1 cellular context compared by ENCODE assay signal in the genomic region with DNA sequence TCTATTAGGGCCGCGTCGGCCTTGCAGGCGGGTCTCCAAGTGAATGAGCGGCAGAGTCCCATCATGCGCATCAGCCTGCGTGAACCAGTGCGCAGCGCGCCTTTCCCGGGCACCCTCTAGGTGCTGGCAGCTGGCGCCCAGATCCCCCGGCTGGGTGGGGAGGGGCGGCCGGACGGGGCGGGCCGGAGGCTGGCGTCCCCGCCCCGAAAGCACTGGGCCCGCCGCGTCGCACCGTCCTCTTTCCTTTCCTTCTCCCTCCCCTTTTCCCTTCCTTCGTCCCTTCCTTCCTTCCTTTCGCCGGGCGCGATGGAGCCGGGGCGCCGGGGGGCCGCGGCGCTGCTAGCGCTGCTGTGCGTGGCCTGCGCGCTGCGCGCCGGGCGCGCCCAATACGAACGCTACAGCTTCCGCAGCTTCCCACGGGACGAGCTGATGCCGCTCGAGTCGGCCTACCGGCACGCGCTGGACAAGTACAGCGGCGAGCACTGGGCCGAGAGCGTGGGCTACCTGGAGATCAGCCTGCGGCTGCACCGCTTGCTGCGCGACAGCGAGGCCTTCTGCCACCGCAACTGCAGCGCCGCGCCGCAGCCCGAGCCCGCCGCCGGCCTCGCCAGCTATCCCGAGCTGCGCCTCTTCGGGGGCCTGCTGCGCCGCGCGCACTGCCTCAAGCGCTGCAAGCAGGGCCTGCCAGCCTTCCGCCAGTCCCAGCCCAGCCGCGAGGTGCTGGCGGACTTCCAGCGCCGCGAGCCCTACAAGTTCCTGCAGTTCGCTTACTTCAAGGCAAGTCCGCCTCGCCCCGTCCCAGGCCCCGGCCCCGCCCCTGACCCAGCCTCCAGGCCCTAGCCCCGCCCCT.
A peak's percentile ranks its signal among the peaks of the same experiment; 100 is the strongest.
TF ChIP-seq lines count a peak whose summit lies in the region.

A gene (plus strand): TSS at position 243 of the 850 bp plus-strand sequence. CDS start 64 bp downstream, at position 307.

TF ChIP-seq in K562, 482 proteins besides CTCF, POLR2A, EP300 and RAD21 (continued from another document):
- TF ChIP-seq, protein P1, sequence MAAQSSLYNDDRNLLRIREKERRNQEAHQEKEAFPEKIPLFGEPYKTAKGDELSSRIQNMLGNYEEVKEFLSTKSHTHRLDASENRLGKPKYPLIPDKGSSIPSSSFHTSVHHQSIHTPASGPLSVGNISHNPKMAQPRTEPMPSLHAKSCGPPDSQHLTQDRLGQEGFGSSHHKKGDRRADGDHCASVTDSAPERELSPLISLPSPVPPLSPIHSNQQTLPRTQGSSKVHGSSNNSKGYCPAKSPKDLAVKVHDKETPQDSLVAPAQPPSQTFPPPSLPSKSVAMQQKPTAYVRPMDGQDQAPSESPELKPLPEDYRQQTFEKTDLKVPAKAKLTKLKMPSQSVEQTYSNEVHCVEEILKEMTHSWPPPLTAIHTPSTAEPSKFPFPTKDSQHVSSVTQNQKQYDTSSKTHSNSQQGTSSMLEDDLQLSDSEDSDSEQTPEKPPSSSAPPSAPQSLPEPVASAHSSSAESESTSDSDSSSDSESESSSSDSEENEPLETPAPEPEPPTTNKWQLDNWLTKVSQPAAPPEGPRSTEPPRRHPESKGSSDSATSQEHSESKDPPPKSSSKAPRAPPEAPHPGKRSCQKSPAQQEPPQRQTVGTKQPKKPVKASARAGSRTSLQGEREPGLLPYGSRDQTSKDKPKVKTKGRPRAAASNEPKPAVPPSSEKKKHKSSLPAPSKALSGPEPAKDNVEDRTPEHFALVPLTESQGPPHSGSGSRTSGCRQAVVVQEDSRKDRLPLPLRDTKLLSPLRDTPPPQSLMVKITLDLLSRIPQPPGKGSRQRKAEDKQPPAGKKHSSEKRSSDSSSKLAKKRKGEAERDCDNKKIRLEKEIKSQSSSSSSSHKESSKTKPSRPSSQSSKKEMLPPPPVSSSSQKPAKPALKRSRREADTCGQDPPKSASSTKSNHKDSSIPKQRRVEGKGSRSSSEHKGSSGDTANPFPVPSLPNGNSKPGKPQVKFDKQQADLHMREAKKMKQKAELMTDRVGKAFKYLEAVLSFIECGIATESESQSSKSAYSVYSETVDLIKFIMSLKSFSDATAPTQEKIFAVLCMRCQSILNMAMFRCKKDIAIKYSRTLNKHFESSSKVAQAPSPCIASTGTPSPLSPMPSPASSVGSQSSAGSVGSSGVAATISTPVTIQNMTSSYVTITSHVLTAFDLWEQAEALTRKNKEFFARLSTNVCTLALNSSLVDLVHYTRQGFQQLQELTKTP (IDR thresholded peaks at IDR 0.05; ENCODE audit: low read depth in 1 of 2, partially characterized antibody in 2 of 2): no peak
- TF ChIP-seq, protein P2, sequence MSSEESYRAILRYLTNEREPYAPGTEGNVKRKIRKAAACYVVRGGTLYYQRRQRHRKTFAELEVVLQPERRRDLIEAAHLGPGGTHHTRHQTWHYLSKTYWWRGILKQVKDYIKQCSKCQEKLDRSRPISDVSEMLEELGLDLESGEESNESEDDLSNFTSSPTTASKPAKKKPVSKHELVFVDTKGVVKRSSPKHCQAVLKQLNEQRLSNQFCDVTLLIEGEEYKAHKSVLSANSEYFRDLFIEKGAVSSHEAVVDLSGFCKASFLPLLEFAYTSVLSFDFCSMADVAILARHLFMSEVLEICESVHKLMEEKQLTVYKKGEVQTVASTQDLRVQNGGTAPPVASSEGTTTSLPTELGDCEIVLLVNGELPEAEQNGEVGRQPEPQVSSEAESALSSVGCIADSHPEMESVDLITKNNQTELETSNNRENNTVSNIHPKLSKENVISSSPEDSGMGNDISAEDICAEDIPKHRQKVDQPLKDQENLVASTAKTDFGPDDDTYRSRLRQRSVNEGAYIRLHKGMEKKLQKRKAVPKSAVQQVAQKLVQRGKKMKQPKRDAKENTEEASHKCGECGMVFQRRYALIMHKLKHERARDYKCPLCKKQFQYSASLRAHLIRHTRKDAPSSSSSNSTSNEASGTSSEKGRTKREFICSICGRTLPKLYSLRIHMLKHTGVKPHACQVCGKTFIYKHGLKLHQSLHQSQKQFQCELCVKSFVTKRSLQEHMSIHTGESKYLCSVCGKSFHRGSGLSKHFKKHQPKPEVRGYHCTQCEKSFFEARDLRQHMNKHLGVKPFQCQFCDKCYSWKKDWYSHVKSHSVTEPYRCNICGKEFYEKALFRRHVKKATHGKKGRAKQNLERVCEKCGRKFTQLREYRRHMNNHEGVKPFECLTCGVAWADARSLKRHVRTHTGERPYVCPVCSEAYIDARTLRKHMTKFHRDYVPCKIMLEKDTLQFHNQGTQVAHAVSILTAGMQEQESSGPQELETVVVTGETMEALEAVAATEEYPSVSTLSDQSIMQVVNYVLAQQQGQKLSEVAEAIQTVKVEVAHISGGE (CRISPR knock-in tag; IDR thresholded peaks at IDR 0.05): peak in 2 of 3 experiments; percentile 56 to 61; a peak in 4 of 6 replicates
- TF ChIP-seq, protein P3, sequence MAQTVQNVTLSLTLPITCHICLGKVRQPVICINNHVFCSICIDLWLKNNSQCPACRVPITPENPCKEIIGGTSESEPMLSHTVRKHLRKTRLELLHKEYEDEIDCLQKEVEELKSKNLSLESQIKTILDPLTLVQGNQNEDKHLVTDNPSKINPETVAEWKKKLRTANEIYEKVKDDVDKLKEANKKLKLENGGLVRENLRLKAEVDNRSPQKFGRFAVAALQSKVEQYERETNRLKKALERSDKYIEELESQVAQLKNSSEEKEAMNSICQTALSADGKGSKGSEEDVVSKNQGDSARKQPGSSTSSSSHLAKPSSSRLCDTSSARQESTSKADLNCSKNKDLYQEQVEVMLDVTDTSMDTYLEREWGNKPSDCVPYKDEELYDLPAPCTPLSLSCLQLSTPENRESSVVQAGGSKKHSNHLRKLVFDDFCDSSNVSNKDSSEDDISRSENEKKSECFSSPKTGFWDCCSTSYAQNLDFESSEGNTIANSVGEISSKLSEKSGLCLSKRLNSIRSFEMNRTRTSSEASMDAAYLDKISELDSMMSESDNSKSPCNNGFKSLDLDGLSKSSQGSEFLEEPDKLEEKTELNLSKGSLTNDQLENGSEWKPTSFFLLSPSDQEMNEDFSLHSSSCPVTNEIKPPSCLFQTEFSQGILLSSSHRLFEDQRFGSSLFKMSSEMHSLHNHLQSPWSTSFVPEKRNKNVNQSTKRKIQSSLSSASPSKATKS (CRISPR knock-in tag; IDR thresholded peaks at IDR 0.05): no peak
- no peak for TF ChIP-seq ZNF408 (CRISPR knock-in tag; IDR thresholded peaks at IDR 0.05; ENCODE audit: low read depth)
- TF ChIP-seq, protein P4, sequence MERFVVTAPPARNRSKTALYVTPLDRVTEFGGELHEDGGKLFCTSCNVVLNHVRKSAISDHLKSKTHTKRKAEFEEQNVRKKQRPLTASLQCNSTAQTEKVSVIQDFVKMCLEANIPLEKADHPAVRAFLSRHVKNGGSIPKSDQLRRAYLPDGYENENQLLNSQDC (CRISPR knock-in tag; IDR thresholded peaks at IDR 0.05): no peak
- peak; percentile 50 for TF ChIP-seq CREB1 (IDR thresholded peaks at IDR 0.05)
- TF ChIP-seq CREB1 (CRISPR knock-in tag; IDR thresholded peaks at IDR 0.05): 0 out of 2 replicates have a peak, but pooled peaks have one; percentile 37
- peak; percentile 68 to 85; a peak in 3 of 4 replicates for TF ChIP-seq NONO (IDR thresholded peaks at IDR 0.05; ENCODE audit: low read depth in 2 of 2, low read length in 1 of 2)
- TF ChIP-seq MTA3 (IDR thresholded peaks at IDR 0.05; ENCODE audit: borderline replicate concordance): peak; percentile 93
- TF ChIP-seq TFAM (CRISPR knock-in tag; conservative IDR thresholded peaks at IDR 0.05): no peak
- no peak for TF ChIP-seq POLR2AphosphoS2 (IDR thresholded peaks at IDR 0.05; ENCODE audit: low read length)
